In genomic region chr14:99318959-99319295, GRCh38 we compare ENCODE assay signal across 30 cellular contexts.
"Had no signal": no experiment of that assay in that cellular context is flagged by ENCODE, and none has a peak within 500 bp of the region (broad histone marks: within the 10 kb centered on the region; RNA-seq: fewer than 3 reads in every experiment).

No MANE protein-coding gene starts in this region.

- H3K27me3 ChIP-seq: brain microvascular endothelial cell, pancreas, suprapubic skin, upper lobe of right lung had no signal

- H3K4me1 ChIP-seq: left lung, pancreas, psoas muscle, sigmoid colon, tibial artery, upper lobe of right lung had no signal

- H3K9me3 ChIP-seq: left lung, pancreas, psoas muscle, sigmoid colon, suprapubic skin, tibial artery, upper lobe of right lung had no signal

- H3K4me3 Mint-ChIP-seq: activated CD8-positive, alpha-beta memory T cell treated with anti-CD3 and anti-CD28 coated beads, Interleukin-2, amount 10 ng/mL, durations not matched to agents 7 days and 5 days; activated CD8-positive, alpha-beta T cell treated with anti-CD3 and anti-CD28 coated beads, Interleukin-2, amount 10 ng/mL, durations not matched to agents 7 days and 5 days; effector memory CD8-positive, alpha-beta T cell; nephron; stimulated activated naive B cell treated with anti-CD40 and anti-IgM and Interleukin-4, amounts not matched to agents 10 μg/mL and 1 μg/mL and 100 μg/mL, for 72 hours had no signal

- H3K27ac ChIP-seq: brain microvascular endothelial cell, left lung, pancreas, psoas muscle, sigmoid colon, suprapubic skin, tibial artery, upper lobe of right lung had no signal

- H3K36me3 Mint-ChIP-seq: activated CD8-positive, alpha-beta memory T cell treated with anti-CD3 and anti-CD28 coated beads, Interleukin-2, amount 10 ng/mL, durations not matched to agents 7 days and 5 days; immature natural killer cell; stimulated activated naive B cell treated with anti-CD40 and anti-IgM and Interleukin-4, amounts not matched to agents 10 μg/mL and 1 μg/mL and 100 μg/mL, for 72 hours had no signal

- ATAC-seq: activated CD8-positive, alpha-beta memory T cell treated with anti-CD3 and anti-CD28 coated beads, Interleukin-2, amount 10 ng/mL, durations not matched to agents 7 days and 5 days; activated CD8-positive, alpha-beta T cell treated with anti-CD3 and anti-CD28 coated beads, Interleukin-2, amount 10 ng/mL, durations not matched to agents 7 days and 5 days; effector memory CD8-positive, alpha-beta T cell; esophagus mucosa; left lung; pancreas; psoas muscle; stimulated activated naive B cell treated with anti-CD40 and anti-IgM and Interleukin-4, amounts not matched to agents 10 μg/mL and 1 μg/mL and 100 μg/mL, for 72 hours; upper lobe of right lung had no signal

- H3K9me3 Mint-ChIP-seq: effector memory CD8-positive, alpha-beta T cell; immature natural killer cell; nephron had no signal

- H3K4me3 ChIP-seq: left lung, lung, pancreas, psoas muscle, sigmoid colon, suprapubic skin, tibial artery, upper lobe of right lung had no signal

- H3K36me3 ChIP-seq: brain microvascular endothelial cell, left lung, pancreas, sigmoid colon, suprapubic skin, tibial artery, upper lobe of right lung had no signal

- H3K27ac Mint-ChIP-seq: activated CD8-positive, alpha-beta memory T cell treated with anti-CD3 and anti-CD28 coated beads, Interleukin-2, amount 10 ng/mL, durations not matched to agents 7 days and 5 days; activated CD8-positive, alpha-beta T cell treated with anti-CD3 and anti-CD28 coated beads, Interleukin-2, amount 10 ng/mL, durations not matched to agents 7 days and 5 days; effector memory CD8-positive, alpha-beta T cell; nephron; stimulated activated naive B cell treated with anti-CD40 and anti-IgM and Interleukin-4, amounts not matched to agents 10 μg/mL and 1 μg/mL and 100 μg/mL, for 72 hours had no signal

- DNase-seq: activated CD4-positive, alpha-beta T cell treated with anti-CD3 and anti-CD28 coated beads for 1 hour; activated CD8-positive, alpha-beta memory T cell treated with anti-CD3 and anti-CD28 coated beads, Interleukin-2, amount 10 ng/mL, durations not matched to agents 7 days and 5 days; activated CD8-positive, alpha-beta T cell treated with anti-CD3 and anti-CD28 coated beads, Interleukin-2, amount 10 ng/mL, durations not matched to agents 7 days and 5 days; activated naive CD4-positive, alpha-beta T cell; activated T-cell treated with anti-CD3 and anti-CD28 coated beads, Interleukin-2, amount 50 U/mL, for 48 hours; amniotic stem cell; brain microvascular endothelial cell; cortex of kidney; effector memory CD8-positive, alpha-beta T cell; foreskin fibroblast; head of caudate nucleus; hypothalamus; immature natural killer cell; kidney glomerular epithelial cell; left lung; psoas muscle; sigmoid colon; small intestine; stimulated activated CD4-positive, alpha-beta T cell treated with anti-CD3 and anti-CD28 coated beads, Interleukin-1b, Interleukin-23, amount 100 ng/mL, for 48 hours; stimulated activated CD4-positive, alpha-beta T cell treated with anti-CD3 and anti-CD28 coated beads, Interleukin-4, amount 100 ng/mL, for 4 hours; stimulated activated CD8-positive, alpha-beta memory T cell treated with anti-CD3 and anti-CD28 coated beads, Interleukin-4, amount 100 ng/mL, for 48 hours; stimulated activated naive B cell treated with anti-CD40 and anti-IgM and Interleukin-4, amounts not matched to agents 10 μg/mL and 1 μg/mL and 100 μg/mL, for 72 hours; T-helper 2 cell; tibial artery; upper lobe of right lung had no signal
